ENCODE assay signal across 20 cellular contexts in the genomic region with DNA sequence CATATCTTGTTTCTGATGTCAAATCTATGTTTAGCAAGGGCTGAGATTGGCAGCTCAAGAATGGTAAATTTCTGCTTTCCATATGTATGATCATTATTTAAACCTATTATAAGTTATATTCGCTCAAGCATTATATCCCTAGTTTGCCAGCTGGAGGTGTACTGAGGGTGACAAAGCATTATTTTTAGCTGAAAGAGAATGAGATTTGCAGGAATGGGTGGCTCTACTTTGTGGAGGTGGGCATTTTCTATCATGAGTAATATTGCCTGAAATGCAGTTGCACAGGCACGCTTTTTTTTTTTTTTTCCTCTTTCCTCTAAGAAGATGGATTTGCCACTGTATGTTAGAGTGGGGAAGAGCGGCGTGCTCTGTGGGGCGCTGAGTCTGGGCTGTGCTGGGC.
DNase-seq lines count a peak whose midpoint lies in the region; ATAC-seq and TF ChIP-seq lines count a peak whose summit lies in the region.
"Had no signal": no experiment of that assay in that cellular context is flagged by ENCODE, and none has a peak within 500 bp of the region (broad histone marks: within the 10 kb centered on the region; RNA-seq: fewer than 3 reads in every experiment).

No MANE protein-coding gene starts in this region.

- no peaks in the 10 kb centered on the region for H3K9me2 ChIP-seq in OCI-LY7 (ENCODE audit: insufficient read depth, low read length)

- H3K36me3 ChIP-seq in Peyer's patch (peaks cover 0 to 5% (median 0%) of the 10 kb centered on the region in 3 donors), OCI-LY7 (ENCODE audit: insufficient read depth, low read length) (peaks cover 87% of the 10 kb centered on the region)

- no peak for TF ChIP-seq POLR2A in Peyer's patch (IDR thresholded peaks at IDR 0.05)

- H3K9me3 Mint-ChIP-seq in IgD-negative memory B cell (peaks cover 2 to 18% (median 8%) of the 10 kb centered on the region in 3 donors), naive B cell (peaks cover 9 to 26% (median 13%) of the 10 kb centered on the region in 7 donors)
- H3K9me3 Mint-ChIP-seq in stimulated activated memory B cell treated with anti-CD40 and anti-IgM and Interleukin-4, amounts not matched to agents 10 μg/mL and 1 μg/mL and 100 μg/mL, for 72 hours = peaks cover 14% of the 10 kb centered on the region

- H3K4me3 ChIP-seq in Peyer's patch (no peak overlapping the region), OCI-LY7 (ENCODE audit: low read depth, low read length, poor library complexity, severe bottlenecking) (no peak overlapping the region)
- H3K4me3 ChIP-seq: GM23338 had no signal

- H3K27me3 Mint-ChIP-seq in IgD-negative memory B cell (no peaks in the 10 kb centered on the region), naive B cell (no peaks in the 10 kb centered on the region)
- no peaks in the 10 kb centered on the region for H3K27me3 Mint-ChIP-seq in stimulated activated memory B cell treated with anti-CD40 and anti-IgM and Interleukin-4, amounts not matched to agents 10 μg/mL and 1 μg/mL and 100 μg/mL, for 72 hours

- peaks cover 0 to 8% (median 0%) of the 10 kb centered on the region in 4 donors for H3K9me3 ChIP-seq in Peyer's patch
- peaks cover 5% of the 10 kb centered on the region; the same call in 1 of the 2 replicates for H3K9me3 ChIP-seq in OCI-LY7 (ENCODE audit: low read length)
- H3K9me3 ChIP-seq: BE2C had no signal

- H3K27me3 ChIP-seq in Peyer's patch = no peaks in the 10 kb centered on the region
- H3K27me3 ChIP-seq: BE2C had no signal

- no peak overlapping the region for H3K4me2 ChIP-seq in OCI-LY7 (ENCODE audit: low read length)
- H3K4me2 ChIP-seq: GM23338 had no signal

- peak overlapping the region; percentile 33 to 86 (median 67) for H3K27ac Mint-ChIP-seq in IgD-negative memory B cell
- H3K27ac Mint-ChIP-seq in naive B cell = peak overlapping the region in 4 of 6 donors; percentile 41 to 78 (median 57)
- peak overlapping the region; percentile 28 for H3K27ac Mint-ChIP-seq in stimulated activated memory B cell treated with anti-CD40 and anti-IgM and Interleukin-4, amounts not matched to agents 10 μg/mL and 1 μg/mL and 100 μg/mL, for 72 hours
- H3K27ac Mint-ChIP-seq: CD14-positive monocyte; CD8-positive, alpha-beta T cell; GM23338; HFFc6 had no signal

- no peaks in the 10 kb centered on the region for H3K79me2 ChIP-seq in OCI-LY7 (ENCODE audit: insufficient read depth, low read depth, low read length)

- POLR2A ChIA-PET in OCI-LY7 (lab: Charles Lee) = interaction anchor here (0.7 to 1.5 kb wide), 2 partner anchors 10 to 12 kb away, joined by 3 read pairs; no protein-coding TSS in a partner anchor

- H3K36me3 Mint-ChIP-seq in IgD-negative memory B cell = peaks cover 21% of the 10 kb centered on the region
- peaks cover 68 to 75% of the 10 kb centered on the region in 2 donors for H3K36me3 Mint-ChIP-seq in naive B cell
- H3K36me3 Mint-ChIP-seq in stimulated activated memory B cell treated with anti-CD40 and anti-IgM and Interleukin-4, amounts not matched to agents 10 μg/mL and 1 μg/mL and 100 μg/mL, for 72 hours = peaks cover 88% of the 10 kb centered on the region
- H3K36me3 Mint-ChIP-seq: CD8-positive, alpha-beta T cell had no signal

- TF ChIP-seq CTCF in Peyer's patch (IDR thresholded peaks at IDR 0.05) (no peak), OCI-LY7 (conservative IDR thresholded peaks at IDR 0.05; ENCODE audit: low read length) (no peak)

- DNase-seq in naive B cell = no peak
- no peak for DNase-seq in Peyer's patch
- no peak for DNase-seq in NCI-H510A treated with DMSO at 0.1 percent for 48 hours (lab: John Stamatoyannopoulos, UW)
- DNase-seq in OCI-LY7 (ENCODE audit: low spot score) = no peak
- DNase-seq: ACHN; BE2C; Calu3; CD8-positive, alpha-beta T cell; DMS153; DMS79; GF-D8; HCEC 1CT; HFFc6; KG1 had no signal

- H3K27ac ChIP-seq in Peyer's patch (no peak overlapping the region), OCI-LY7 (ENCODE audit: low read depth, low read length, poor library complexity, severe bottlenecking) (no peak overlapping the region)

- no peaks in the 10 kb centered on the region for H3K4me1 ChIP-seq in Peyer's patch
- H3K4me1 ChIP-seq in OCI-LY7 (ENCODE audit: insufficient read depth, low read length, poor library complexity, severe bottlenecking) = peaks cover under 1% of the 10 kb centered on the region
- H3K4me1 ChIP-seq: BE2C had no signal

- no peaks in the 10 kb centered on the region for H4K20me1 ChIP-seq in OCI-LY7 (ENCODE audit: insufficient read depth, low read length)

- ATAC-seq in naive B cell (ENCODE audit: low read depth in 2 of 2) (no peak), HG03039 (IDR thresholded peaks at IDR 0.05; ENCODE audit: unreplicated experiment) (no peak)
- no peak for ATAC-seq in stimulated activated memory B cell treated with anti-CD40 and anti-IgM and Interleukin-4, amounts not matched to agents 10 μg/mL and 1 μg/mL and 100 μg/mL, for 72 hours
- ATAC-seq: CD8-positive, alpha-beta T cell; GM23338; HepG2 had no signal

- CTCF ChIA-PET in OCI-LY7 (lab: Charles Lee; ENCODE audit: unreplicated experiment) = no interaction called here

- intact Hi-C loops in OCI-LY7 (cut with micrococcal nuclease; ENCODE audit: unreplicated experiment) = no loop called here

- H3K4me1 Mint-ChIP-seq in IgD-negative memory B cell (peaks cover 5 to 17% (median 13%) of the 10 kb centered on the region in 3 donors), naive B cell (peaks cover 18 to 28% (median 23%) of the 10 kb centered on the region in 3 donors)
- H3K4me1 Mint-ChIP-seq in stimulated activated memory B cell treated with anti-CD40 and anti-IgM and Interleukin-4, amounts not matched to agents 10 μg/mL and 1 μg/mL and 100 μg/mL, for 72 hours = peaks cover 18% of the 10 kb centered on the region
- H3K4me1 Mint-ChIP-seq: CD14-positive monocyte had no signal

- no TSS peak for BruUV-seq in OCI-LY7 (replicated peaks; lab: Mats Ljungman, UMichigan)

- H2AFZ ChIP-seq in OCI-LY7 (ENCODE audit: low read length) = no peak overlapping the region
- H2AFZ ChIP-seq: GM23338 had no signal

- H3K4me3 Mint-ChIP-seq in IgD-negative memory B cell = no peak overlapping the region
- no peak overlapping the region for H3K4me3 Mint-ChIP-seq in naive B cell
- no peak overlapping the region for H3K4me3 Mint-ChIP-seq in stimulated activated memory B cell treated with anti-CD40 and anti-IgM and Interleukin-4, amounts not matched to agents 10 μg/mL and 1 μg/mL and 100 μg/mL, for 72 hours
- H3K4me3 Mint-ChIP-seq: CD14-positive monocyte; CD8-positive, alpha-beta T cell; GM23338; HFFc6 had no signal
